Comparison of ENCODE assay signal across 6 cellular contexts in genomic region chr19:55485439-55486011, GRCh38. TPM values are rescaled to one million over a fixed set of nuclear protein-coding genes. Genes with fewer than 3 reads are reported as not detected.
DNase-seq lines count a peak whose midpoint lies in the region; ATAC-seq and TF ChIP-seq lines count a peak whose summit lies in the region.

No MANE protein-coding gene starts in this region.

- no peak overlapping the region for H3K27ac Mint-ChIP-seq in activated naive CD4-positive, alpha-beta T cell treated with anti-CD3 and anti-CD28 coated beads for 36 hours

- no peaks in the 10 kb centered on the region for H3K36me3 ChIP-seq in transverse colon

- in situ Hi-C loops in transverse colon (cut with MboI; ENCODE audit: low pct_ligation_motif_present in 1 of 4, low pct_unique_long_range_greater_than_20kb in 1 of 4, low sequenced_read_pairs in 3 of 4), result no loop called here

- H3K4me3 Mint-ChIP-seq in activated naive CD4-positive, alpha-beta T cell treated with anti-CD3 and anti-CD28 coated beads for 36 hours, result peak overlapping the region; percentile 76

- peaks cover 17% of the 10 kb centered on the region for H3K4me1 Mint-ChIP-seq in activated naive CD4-positive, alpha-beta T cell treated with anti-CD3 and anti-CD28 coated beads for 36 hours (ENCODE audit: low read depth)

- H3K9me3 Mint-ChIP-seq in activated naive CD4-positive, alpha-beta T cell treated with anti-CD3 and anti-CD28 coated beads for 36 hours, result no peaks in the 10 kb centered on the region

- no peak for ATAC-seq in foreskin keratinocyte

- DNase-seq in activated naive CD4-positive, alpha-beta T cell treated with anti-CD3 and anti-CD28 coated beads for 36 hours, result no peak
- DNase-seq in activated naive CD4-positive, alpha-beta T cell (lab: John Stamatoyannopoulos, UW), result no peak
- DNase-seq in foreskin keratinocyte (no peak), transverse colon (no peak), DMS79 treated with DMSO at 0.1 percent for 48 hours (lab: John Stamatoyannopoulos, UW) (no peak)
- DNase-seq in activated CD8-positive, alpha-beta memory T cell treated with anti-CD3 and anti-CD28 coated beads for 24 hours, result no peak

- peak overlapping the region; percentile 30 to 64 (median 38) for H3K4me3 ChIP-seq in transverse colon

- intact Hi-C loops in activated naive CD4-positive, alpha-beta T cell treated with anti-CD3 and anti-CD28 coated beads for 36 hours (cut with micrococcal nuclease), result no loop called here
- intact Hi-C loops in transverse colon (cut with DNase I; ENCODE audit: low total_unique reads), result no loop called here

- no peak for TF ChIP-seq POLR2A in transverse colon (IDR thresholded peaks at IDR 0.05)

- CTCF ChIA-PET in activated naive CD4-positive, alpha-beta T cell treated with anti-CD3 and anti-CD28 coated beads for 36 hours (lab: Charles Lee), result interaction anchor here (0.5 to 1.8 kb wide), 5 partner anchors 12 to 120 kb away, joined by 3 to 5 read pairs (median 3); partner anchors contain the start of gene ZNF865

- TF ChIP-seq EP300 in transverse colon (IDR thresholded peaks at IDR 0.05; ENCODE audit: low read depth), result no peak

- 26% methylated on average over 17 of the region's 18 CpGs; no CpG with 5 or more reads in 1 of the 2 donors for WGBS in transverse colon (ENCODE audit: low coverage in 1 of 2), 2 donors

- H3K27me3 Mint-ChIP-seq in activated naive CD4-positive, alpha-beta T cell treated with anti-CD3 and anti-CD28 coated beads for 36 hours (ENCODE audit: low read depth), result peaks cover 3% of the 10 kb centered on the region

- H3K27me3 ChIP-seq in foreskin keratinocyte (no peaks in the 10 kb centered on the region), transverse colon (peaks cover 14% of the 10 kb centered on the region)

- H3K27ac ChIP-seq in foreskin keratinocyte, result peak overlapping the region; percentile 49
- H3K27ac ChIP-seq in transverse colon, result peak overlapping the region; percentile 82 to 94 (median 88)

- TF ChIP-seq CTCF in foreskin keratinocyte (conservative IDR thresholded peaks at IDR 0.05) (no peak), transverse colon (IDR thresholded peaks at IDR 0.05) (no peak)

- peaks cover 7% of the 10 kb centered on the region for H3K4me1 ChIP-seq in foreskin keratinocyte
- peaks cover 33 to 54% (median 41%) of the 10 kb centered on the region in 4 donors for H3K4me1 ChIP-seq in transverse colon

- no peaks in the 10 kb centered on the region for H3K9me3 ChIP-seq in transverse colon

- H3K36me3 Mint-ChIP-seq in activated naive CD4-positive, alpha-beta T cell treated with anti-CD3 and anti-CD28 coated beads for 36 hours (ENCODE audit: low read depth), result peaks cover 2% of the 10 kb centered on the region

RNA-seq across cellular contexts. Expression of gene NAT14, which starts 0.5 kb away (rescaled TPM):
- total RNA-seq in activated naive CD4-positive, alpha-beta T cell treated with anti-CD3 and anti-CD28 coated beads for 36 hours, result 1 to 10 TPM; 7.6 to 8.0 TPM
- total RNA-seq in foreskin keratinocyte (20.7 and 22.4 TPM in 2 replicates), transverse colon (1 to 10 TPM in 2 of 4 donors, not detected in 2; 2.1 to 2.7 TPM)
- 31.1 and 33.2 TPM in 2 replicates for polyA plus RNA-seq in foreskin keratinocyte

RNA-seq across cellular contexts. Expression of gene SSC5D, which starts 2.7 kb away (rescaled TPM):
- total RNA-seq in activated naive CD4-positive, alpha-beta T cell treated with anti-CD3 and anti-CD28 coated beads for 36 hours, result under 1 TPM; 0.25 to 0.48 TPM
- total RNA-seq in foreskin keratinocyte (not detected in 2 replicates), transverse colon (10 to 100 TPM in 2 of 4 donors, 1 to 10 TPM in 2; 3.4 to 41.2 (median 11.1) TPM)
- 0.01 TPM in 1 of 2 replicates, not detected in the other for polyA plus RNA-seq in foreskin keratinocyte

RNA-seq across cellular contexts. Expression of gene ZNF628, which starts 9.1 kb away (rescaled TPM):
- 1 to 10 TPM; 6.0 to 6.1 TPM for total RNA-seq in activated naive CD4-positive, alpha-beta T cell treated with anti-CD3 and anti-CD28 coated beads for 36 hours
- total RNA-seq in foreskin keratinocyte (3.9 and 4.4 TPM in 2 replicates), transverse colon (1 to 10 TPM; 5.9 to 7.6 (median 6.4) TPM)
- 3.5 and 4.8 TPM in 2 replicates for polyA plus RNA-seq in foreskin keratinocyte

RNA-seq across cellular contexts. Expression of gene C19orf85, which starts 21.0 kb away (rescaled TPM):
- not detected for total RNA-seq in activated naive CD4-positive, alpha-beta T cell treated with anti-CD3 and anti-CD28 coated beads for 36 hours
- total RNA-seq in foreskin keratinocyte (not detected in 2 replicates), transverse colon (not detected)
- not detected in 2 replicates for polyA plus RNA-seq in foreskin keratinocyte

RNA-seq across cellular contexts. Expression of gene ISOC2, which starts 24.1 kb away (rescaled TPM):
- 10 to 100 TPM; 18.6 to 20.5 TPM for total RNA-seq in activated naive CD4-positive, alpha-beta T cell treated with anti-CD3 and anti-CD28 coated beads for 36 hours
- total RNA-seq in foreskin keratinocyte (58.2 and 59.0 TPM in 2 replicates), transverse colon (100 to 1,000 TPM in 2 of 4 donors, 10 to 100 TPM in 2; 71.1 to 142 (median 97.6) TPM)
- 76.4 and 81.3 TPM in 2 replicates for polyA plus RNA-seq in foreskin keratinocyte
